15 cellular contexts compared by ENCODE assay signal in the genomic region with DNA sequence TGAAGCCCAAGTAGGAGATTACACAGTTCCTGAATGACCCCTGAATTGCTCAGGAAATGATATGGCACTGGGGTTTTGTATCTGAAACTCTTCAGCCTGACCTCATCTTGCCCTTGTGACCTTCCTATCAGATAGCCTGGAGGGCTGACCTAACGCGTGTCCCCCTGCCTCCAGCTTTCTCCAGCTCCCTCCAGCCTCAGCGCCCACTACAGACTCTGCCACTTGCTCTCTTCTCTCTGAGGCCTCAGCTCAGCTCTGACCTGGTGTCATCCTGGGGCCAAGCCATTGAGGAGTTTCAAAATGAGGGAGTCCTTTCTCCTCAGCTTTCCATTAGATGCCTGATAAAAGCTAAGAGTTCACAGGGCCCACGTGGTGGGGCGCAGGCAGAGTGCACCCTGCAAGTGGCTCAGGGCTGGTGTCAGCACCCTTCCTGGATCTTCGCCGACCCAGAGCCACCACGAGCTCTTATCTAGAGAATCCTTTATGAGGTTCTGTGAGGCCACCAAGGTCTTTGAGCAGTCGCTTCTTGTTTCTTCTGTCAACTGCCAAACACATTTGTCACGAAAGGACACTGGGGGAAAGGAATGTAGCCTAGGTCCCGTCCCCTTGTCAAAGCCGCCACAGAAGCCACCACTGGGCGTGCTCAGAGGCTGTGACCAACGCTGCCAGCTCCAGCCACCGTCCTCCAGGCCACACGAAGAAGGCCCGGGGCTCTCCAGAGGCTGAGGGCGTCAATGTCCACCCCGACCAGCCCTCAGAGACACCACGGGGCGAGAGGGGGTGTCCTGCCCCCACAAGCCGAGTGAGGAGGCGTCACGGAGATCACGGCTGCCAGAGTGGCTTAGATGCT.
"Had no signal": no experiment of that assay in that cellular context is flagged by ENCODE, and none has a peak within 500 bp of the region (broad histone marks: within the 10 kb centered on the region; RNA-seq: fewer than 3 reads in every experiment).

No MANE protein-coding gene starts in this region.

- ATAC-seq: activated T-helper 17 cell treated with anti-CD3 and anti-CD28 coated beads, Interleukin-2, amount 50 U/mL, for 72 hours; body of pancreas; effector memory CD8-positive, alpha-beta T cell; gastroesophageal sphincter; psoas muscle had no signal

- H3K4me3 ChIP-seq: body of pancreas, gastroesophageal sphincter, psoas muscle, sigmoid colon, upper lobe of left lung had no signal

- H3K36me3 ChIP-seq: gastroesophageal sphincter, sigmoid colon, upper lobe of left lung had no signal

- DNase-seq: activated naive CD4-positive, alpha-beta T cell treated with anti-CD3 and anti-CD28 coated beads, Interleukin-2, amount 50 U/mL, for 16 hours; effector memory CD8-positive, alpha-beta T cell; kidney; midbrain; psoas muscle; sigmoid colon; stimulated activated CD4-positive, alpha-beta T cell treated with anti-CD3 and anti-CD28 coated beads, Interleukin-12 subunit alpha, Interleukin-12 subunit beta, amount 100 ng/mL, for 4 hours; stimulated activated naive CD4-positive, alpha-beta T cell; substantia nigra had no signal

- H3K9me3 Mint-ChIP-seq: activated T-helper 17 cell treated with anti-CD3 and anti-CD28 coated beads, Interleukin-2, amount 50 U/mL, for 72 hours; central memory CD8-positive, alpha-beta T cell; dendritic cell treated with granulocyte-macrophage colony-stimulating factor and Interleukin-4, amounts not matched to agents 40 ng/mL and 50 ng/mL, for 4 days; effector memory CD8-positive, alpha-beta T cell had no signal

- H3K4me3 Mint-ChIP-seq: activated T-helper 17 cell treated with anti-CD3 and anti-CD28 coated beads, Interleukin-2, amount 50 U/mL, for 72 hours; central memory CD8-positive, alpha-beta T cell; dendritic cell treated with granulocyte-macrophage colony-stimulating factor and Interleukin-4, amounts not matched to agents 40 ng/mL and 50 ng/mL, for 4 days; effector memory CD8-positive, alpha-beta T cell had no signal

- H3K9me3 ChIP-seq: body of pancreas, gastroesophageal sphincter, psoas muscle, sigmoid colon, upper lobe of left lung had no signal

- H3K4me1 ChIP-seq: body of pancreas, gastroesophageal sphincter, psoas muscle, sigmoid colon, upper lobe of left lung had no signal

- H3K4me1 Mint-ChIP-seq: activated T-helper 17 cell treated with anti-CD3 and anti-CD28 coated beads, Interleukin-2, amount 50 U/mL, for 72 hours; central memory CD8-positive, alpha-beta T cell had no signal

- H3K27ac Mint-ChIP-seq: activated T-helper 17 cell treated with anti-CD3 and anti-CD28 coated beads, Interleukin-2, amount 50 U/mL, for 72 hours; dendritic cell treated with granulocyte-macrophage colony-stimulating factor and Interleukin-4, amounts not matched to agents 40 ng/mL and 50 ng/mL, for 4 days; effector memory CD8-positive, alpha-beta T cell had no signal

- H3K27ac ChIP-seq: body of pancreas, gastroesophageal sphincter, psoas muscle, sigmoid colon, upper lobe of left lung had no signal

- H3K27me3 ChIP-seq: body of pancreas, gastroesophageal sphincter, sigmoid colon, upper lobe of left lung had no signal
